In the genomic region with DNA sequence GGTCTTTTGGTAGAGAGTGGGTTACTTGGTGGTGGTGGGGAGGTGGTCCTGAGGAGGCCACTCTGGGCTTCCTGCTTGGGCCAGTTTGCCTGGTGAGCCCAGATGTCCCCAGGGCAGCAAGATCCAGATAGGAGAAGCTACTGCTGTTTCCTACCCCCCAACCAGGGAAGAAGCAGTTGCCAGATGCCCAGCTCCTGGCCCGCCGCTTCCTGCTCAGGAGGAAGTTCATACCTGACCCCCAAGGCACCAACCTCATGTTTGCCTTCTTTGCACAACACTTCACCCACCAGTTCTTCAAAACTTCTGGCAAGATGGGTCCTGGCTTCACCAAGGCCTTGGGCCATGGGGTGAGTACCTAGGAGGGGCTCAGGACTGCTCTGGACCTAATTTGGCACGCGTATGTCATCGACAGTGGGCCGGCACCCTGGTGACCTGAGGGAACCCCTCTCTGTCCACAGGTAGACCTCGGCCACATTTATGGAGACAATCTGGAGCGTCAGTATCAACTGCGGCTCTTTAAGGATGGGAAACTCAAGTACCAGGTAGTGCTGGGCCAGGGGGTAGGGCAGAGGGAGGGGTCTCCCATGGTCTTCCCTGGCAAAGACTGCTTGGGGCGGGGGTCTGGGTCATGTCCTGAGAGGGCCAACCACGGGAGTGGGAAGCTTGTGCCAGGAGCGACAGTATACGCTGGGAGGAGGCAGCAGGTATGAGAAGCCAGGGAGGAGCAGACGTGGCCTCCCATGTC, we compare ENCODE assay signal across 4 cellular contexts.
"Had no signal": no experiment of that assay in that cellular context is flagged by ENCODE, and none has a peak within 500 bp of the region (broad histone marks: within the 10 kb centered on the region; RNA-seq: fewer than 3 reads in every experiment).

No MANE protein-coding gene starts in this region.

- H3K4me3 ChIP-seq: GM23338 had no signal

- DNase-seq: H9, HCEC 1CT had no signal

- H3K27me3 Mint-ChIP-seq: IgD-negative memory B cell had no signal

- H3K27ac Mint-ChIP-seq: GM23338, H9, IgD-negative memory B cell had no signal

- ATAC-seq: GM23338 had no signal

- H3K4me3 Mint-ChIP-seq: GM23338, H9, IgD-negative memory B cell had no signal
